1 cellular context compared by ENCODE assay signal in the genomic region with DNA sequence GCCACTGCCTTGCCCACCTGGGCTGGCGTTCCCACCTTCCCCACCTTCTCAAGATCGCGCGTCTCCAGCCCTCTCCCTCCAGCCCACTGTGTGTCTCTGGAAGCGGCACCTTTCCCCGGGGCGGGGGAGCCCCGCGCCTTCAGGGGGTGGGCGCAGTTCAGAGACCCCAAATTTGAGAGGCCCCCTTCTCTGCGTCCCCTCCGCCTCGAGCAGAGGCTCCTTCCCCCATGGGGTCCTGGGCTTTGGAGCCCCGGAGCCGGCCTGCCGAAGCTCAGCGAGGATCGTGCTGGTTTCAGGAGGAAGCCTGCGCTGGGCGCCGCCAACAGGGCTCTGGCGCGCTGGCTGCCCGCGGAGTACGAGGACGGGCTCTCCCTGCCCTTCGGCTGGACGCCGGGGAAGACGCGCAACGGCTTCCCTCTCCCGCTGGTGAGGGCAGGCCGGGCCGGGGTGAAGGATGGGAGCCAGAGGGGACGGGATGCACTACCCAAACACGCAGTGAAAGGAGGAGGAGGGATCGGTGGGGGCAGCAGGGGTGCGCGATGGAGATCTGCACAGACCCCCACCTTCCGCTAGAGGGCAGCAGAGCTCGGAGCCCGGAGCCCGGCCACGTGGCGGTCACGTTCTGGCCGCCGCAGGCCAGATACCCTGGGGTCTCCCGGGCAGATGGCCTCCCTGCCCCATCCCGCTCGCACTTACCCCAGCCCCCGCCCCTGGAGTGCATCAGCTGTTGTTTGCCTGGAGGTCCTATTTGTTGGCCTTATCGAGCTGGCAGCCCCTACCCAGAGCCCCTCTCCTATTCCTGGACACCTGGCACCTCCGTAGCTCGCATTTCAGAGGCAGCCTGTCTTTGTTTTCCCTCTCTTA.
A peak's percentile ranks its signal among the peaks of the same experiment; 100 is the strongest.
TF ChIP-seq lines count a peak whose summit lies in the region.

No MANE protein-coding gene starts in this region.

TF ChIP-seq in K562, 482 proteins besides CTCF, POLR2A, EP300 and RAD21 (continued from another document and continues in another):
- TF ChIP-seq, protein P1, sequence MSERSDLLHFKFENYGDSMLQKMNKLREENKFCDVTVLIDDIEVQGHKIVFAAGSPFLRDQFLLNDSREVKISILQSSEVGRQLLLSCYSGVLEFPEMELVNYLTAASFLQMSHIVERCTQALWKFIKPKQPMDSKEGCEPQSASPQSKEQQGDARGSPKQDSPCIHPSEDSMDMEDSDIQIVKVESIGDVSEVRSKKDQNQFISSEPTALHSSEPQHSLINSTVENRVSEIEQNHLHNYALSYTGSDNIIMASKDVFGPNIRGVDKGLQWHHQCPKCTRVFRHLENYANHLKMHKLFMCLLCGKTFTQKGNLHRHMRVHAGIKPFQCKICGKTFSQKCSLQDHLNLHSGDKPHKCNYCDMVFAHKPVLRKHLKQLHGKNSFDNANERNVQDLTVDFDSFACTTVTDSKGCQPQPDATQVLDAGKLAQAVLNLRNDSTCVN (CRISPR knock-in tag; IDR thresholded peaks at IDR 0.05): no peak
- TF ChIP-seq ILF3 (IDR thresholded peaks at IDR 0.05; ENCODE audit: borderline replicate concordance) (no peak), ZKSCAN3 (CRISPR knock-in tag; IDR thresholded peaks at IDR 0.05) (no peak), MAFK (IDR thresholded peaks at IDR 0.05; ENCODE audit: low read length) (no peak), PHF20 (IDR thresholded peaks at IDR 0.05; ENCODE audit: partially characterized antibody) (peak; percentile 19), ZNF436 (CRISPR knock-in tag; IDR thresholded peaks at IDR 0.05) (no peak), RBM15 (IDR thresholded peaks at IDR 0.05; ENCODE audit: insufficient read depth, low read length) (no peak), IRF1 (CRISPR knock-in tag; IDR thresholded peaks at IDR 0.05; ENCODE audit: borderline replicate concordance) (no peak), TAL1 (IDR thresholded peaks at IDR 0.05) (no peak), BHLHE40 (IDR thresholded peaks at IDR 0.05; ENCODE audit: low read length) (peak; percentile 98), ZNF511 (CRISPR knock-in tag; IDR thresholded peaks at IDR 0.05) (peak; percentile 97), RBM39 (optimal IDR thresholded peaks at IDR 0.05; ENCODE audit: low read depth, low read length) (no peak), SRSF3 (IDR thresholded peaks at IDR 0.05; ENCODE audit: insufficient read depth, low read length) (no peak), POLR3G (IDR thresholded peaks at IDR 0.05; ENCODE audit: extremely low read depth, insufficient read length, insufficient replicate concordance) (no peak), SNRNP70 (optimal IDR thresholded peaks at IDR 0.05; ENCODE audit: low read depth, low read length) (no peak), TBP (optimal IDR thresholded peaks at IDR 0.05; ENCODE audit: low read depth, low read length) (no peak), KDM1A (IDR thresholded peaks at IDR 0.05) (no peak), NR2F6 (CRISPR knock-in tag; IDR thresholded peaks at IDR 0.05) (no peak), MECOM (CRISPR knock-in tag; IDR thresholded peaks at IDR 0.05) (no peak), CREB3L1 (IDR thresholded peaks at IDR 0.05; ENCODE audit: borderline replicate concordance, low read depth) (peak; percentile 91), RAD51 (IDR thresholded peaks at IDR 0.05; ENCODE audit: borderline replicate concordance, low read depth) (peak; percentile 71), BDP1 (IDR thresholded peaks at IDR 0.05; ENCODE audit: insufficient read depth, insufficient read length) (no peak), KDM2B (CRISPR knock-in tag; IDR thresholded peaks at IDR 0.05) (no peak), SRSF7 (optimal IDR thresholded peaks at IDR 0.05; ENCODE audit: low read depth, low read length) (no peak), BACH1 (tag; IDR thresholded peaks at IDR 0.05) (no peak), CCNT2 (IDR thresholded peaks at IDR 0.05; ENCODE audit: borderline replicate concordance, extremely low read depth, insufficient read length, low read depth, low read length) (no peak), ZFP1 (CRISPR knock-in tag; IDR thresholded peaks at IDR 0.05) (no peak), PML (IDR thresholded peaks at IDR 0.05; ENCODE audit: low read length) (no peak), HMG20B (CRISPR knock-in tag; IDR thresholded peaks at IDR 0.05) (no peak), TCFL5 (CRISPR knock-in tag; conservative IDR thresholded peaks at IDR 0.05) (no peak), RBM17 (IDR thresholded peaks at IDR 0.05; ENCODE audit: borderline replicate concordance, low read depth, low read length) (no peak), ZNF280B (CRISPR knock-in tag; IDR thresholded peaks at IDR 0.05) (no peak), ZNF644 (tag; IDR thresholded peaks at IDR 0.05; ENCODE audit: low read depth) (no peak), ELF4 (CRISPR knock-in tag; IDR thresholded peaks at IDR 0.05) (no peak), XRCC4 (IDR thresholded peaks at IDR 0.05; ENCODE audit: extremely low read depth, insufficient read depth, insufficient read length) (no peak), OTX1 (CRISPR knock-in tag; IDR thresholded peaks at IDR 0.05) (no peak), CBFB (CRISPR knock-in tag; IDR thresholded peaks at IDR 0.05) (peak; percentile 72; the same call in 1 of the 2 replicates), ZNF133 (CRISPR knock-in tag; IDR thresholded peaks at IDR 0.05) (no peak), E2F8 (IDR thresholded peaks at IDR 0.05; ENCODE audit: low read depth, partially characterized antibody) (no peak), CBX1 (IDR thresholded peaks at IDR 0.05; ENCODE audit: low read depth) (no peak), ZNF445 (CRISPR knock-in tag; IDR thresholded peaks at IDR 0.05; ENCODE audit: low read depth) (no peak), JUN (IDR thresholded peaks at IDR 0.05; ENCODE audit: borderline replicate concordance, low read depth, low read length) (peak; percentile 45; the same call in 1 of the 2 replicates), JUN (CRISPR knock-in tag; IDR thresholded peaks at IDR 0.05; ENCODE audit: borderline replicate concordance) (no peak), TEAD4 (IDR thresholded peaks at IDR 0.05; ENCODE audit: low read length) (no peak; the same call in 1 of the 2 replicates), TEAD4 (CRISPR knock-in tag; IDR thresholded peaks at IDR 0.05; ENCODE audit: borderline replicate concordance) (no peak), L3MBTL2 (IDR thresholded peaks at IDR 0.05) (peak; percentile 99), RBM14 (IDR thresholded peaks at IDR 0.05; ENCODE audit: borderline replicate concordance, insufficient read depth, low read depth, low read length) (no peak), GATAD2B (IDR thresholded peaks at IDR 0.05; ENCODE audit: borderline replicate concordance) (no peak), FOXM1 (IDR thresholded peaks at IDR 0.05; ENCODE audit: low read depth) (no peak), FOXM1 (CRISPR knock-in tag; IDR thresholded peaks at IDR 0.05; ENCODE audit: low read depth) (peak; percentile 88; the same call in 1 of the 2 replicates)
- TF ChIP-seq, protein P2, sequence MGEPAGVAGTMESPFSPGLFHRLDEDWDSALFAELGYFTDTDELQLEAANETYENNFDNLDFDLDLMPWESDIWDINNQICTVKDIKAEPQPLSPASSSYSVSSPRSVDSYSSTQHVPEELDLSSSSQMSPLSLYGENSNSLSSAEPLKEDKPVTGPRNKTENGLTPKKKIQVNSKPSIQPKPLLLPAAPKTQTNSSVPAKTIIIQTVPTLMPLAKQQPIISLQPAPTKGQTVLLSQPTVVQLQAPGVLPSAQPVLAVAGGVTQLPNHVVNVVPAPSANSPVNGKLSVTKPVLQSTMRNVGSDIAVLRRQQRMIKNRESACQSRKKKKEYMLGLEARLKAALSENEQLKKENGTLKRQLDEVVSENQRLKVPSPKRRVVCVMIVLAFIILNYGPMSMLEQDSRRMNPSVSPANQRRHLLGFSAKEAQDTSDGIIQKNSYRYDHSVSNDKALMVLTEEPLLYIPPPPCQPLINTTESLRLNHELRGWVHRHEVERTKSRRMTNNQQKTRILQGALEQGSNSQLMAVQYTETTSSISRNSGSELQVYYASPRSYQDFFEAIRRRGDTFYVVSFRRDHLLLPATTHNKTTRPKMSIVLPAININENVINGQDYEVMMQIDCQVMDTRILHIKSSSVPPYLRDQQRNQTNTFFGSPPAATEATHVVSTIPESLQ (CRISPR knock-in tag; IDR thresholded peaks at IDR 0.05): peak; percentile 97
- TF ChIP-seq, protein P3, sequence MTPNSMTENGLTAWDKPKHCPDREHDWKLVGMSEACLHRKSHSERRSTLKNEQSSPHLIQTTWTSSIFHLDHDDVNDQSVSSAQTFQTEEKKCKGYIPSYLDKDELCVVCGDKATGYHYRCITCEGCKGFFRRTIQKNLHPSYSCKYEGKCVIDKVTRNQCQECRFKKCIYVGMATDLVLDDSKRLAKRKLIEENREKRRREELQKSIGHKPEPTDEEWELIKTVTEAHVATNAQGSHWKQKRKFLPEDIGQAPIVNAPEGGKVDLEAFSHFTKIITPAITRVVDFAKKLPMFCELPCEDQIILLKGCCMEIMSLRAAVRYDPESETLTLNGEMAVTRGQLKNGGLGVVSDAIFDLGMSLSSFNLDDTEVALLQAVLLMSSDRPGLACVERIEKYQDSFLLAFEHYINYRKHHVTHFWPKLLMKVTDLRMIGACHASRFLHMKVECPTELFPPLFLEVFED (CRISPR knock-in tag; conservative IDR thresholded peaks at IDR 0.05): no peak
- TF ChIP-seq, protein P4, sequence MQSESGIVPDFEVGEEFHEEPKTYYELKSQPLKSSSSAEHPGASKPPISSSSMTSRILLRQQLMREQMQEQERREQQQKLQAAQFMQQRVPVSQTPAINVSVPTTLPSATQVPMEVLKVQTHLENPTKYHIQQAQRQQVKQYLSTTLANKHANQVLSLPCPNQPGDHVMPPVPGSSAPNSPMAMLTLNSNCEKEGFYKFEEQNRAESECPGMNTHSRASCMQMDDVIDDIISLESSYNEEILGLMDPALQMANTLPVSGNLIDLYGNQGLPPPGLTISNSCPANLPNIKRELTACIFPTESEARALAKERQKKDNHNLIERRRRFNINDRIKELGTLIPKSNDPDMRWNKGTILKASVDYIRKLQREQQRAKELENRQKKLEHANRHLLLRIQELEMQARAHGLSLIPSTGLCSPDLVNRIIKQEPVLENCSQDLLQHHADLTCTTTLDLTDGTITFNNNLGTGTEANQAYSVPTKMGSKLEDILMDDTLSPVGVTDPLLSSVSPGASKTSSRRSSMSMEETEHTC (IDR thresholded peaks at IDR 0.05): peak; percentile 66; the same call in 1 of the 2 replicates
